In the genomic region with DNA sequence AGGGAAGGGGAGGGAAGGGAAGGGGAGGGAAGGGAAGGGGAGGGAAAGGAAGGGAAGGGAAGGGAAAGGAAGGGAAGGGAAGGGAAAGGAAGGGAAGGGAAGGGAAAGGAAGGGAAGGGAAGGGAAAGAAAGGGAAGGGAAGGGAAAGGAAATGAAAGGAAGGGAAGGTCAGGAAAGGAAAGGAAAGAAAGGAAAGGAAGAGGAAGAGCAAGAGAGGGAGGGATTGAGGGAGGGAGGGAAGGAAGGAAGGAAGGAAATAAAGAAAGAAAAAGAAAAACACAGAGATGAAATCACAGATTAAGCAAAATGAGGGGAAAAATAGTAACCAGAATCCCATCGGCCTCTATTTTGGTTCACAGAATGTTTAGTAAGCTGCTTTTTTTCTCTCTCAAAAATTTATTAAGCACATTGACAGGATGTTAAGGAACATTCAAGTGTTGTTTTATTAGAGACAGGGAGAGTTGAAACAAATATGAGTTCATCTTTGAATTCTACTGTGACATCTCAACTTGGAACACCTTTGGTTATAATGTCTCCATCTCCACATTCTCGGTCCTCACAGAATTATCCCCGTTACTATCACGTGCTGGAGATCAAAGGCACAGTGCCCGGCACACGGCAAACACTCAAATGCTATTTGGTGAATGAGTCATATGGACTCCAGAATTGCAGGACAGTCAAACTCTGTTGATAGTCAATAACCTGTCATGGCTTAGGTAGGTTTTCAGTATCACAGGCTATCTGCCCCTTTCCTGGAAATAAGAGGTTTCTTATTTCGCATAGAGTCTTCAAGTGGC, we compare ENCODE assay signal across 2 cellular contexts.
TF ChIP-seq lines count a peak whose summit lies in the region.

No MANE protein-coding gene starts in this region.

TF ChIP-seq in HEK293, 187 proteins besides CTCF, POLR2A, EP300 and RAD21 (continued from another document):
- TF ChIP-seq PRDM2 (tag by site-specific recombination; IDR thresholded peaks at IDR 0.05; ENCODE audit: borderline replicate concordance) (no peak), KLF10 (tag by site-specific recombination; IDR thresholded peaks at IDR 0.05) (no peak)

TF ChIP-seq in WTC11, 78 proteins besides CTCF, POLR2A, EP300 and RAD21 (continued from another document):
- TF ChIP-seq, protein P1, sequence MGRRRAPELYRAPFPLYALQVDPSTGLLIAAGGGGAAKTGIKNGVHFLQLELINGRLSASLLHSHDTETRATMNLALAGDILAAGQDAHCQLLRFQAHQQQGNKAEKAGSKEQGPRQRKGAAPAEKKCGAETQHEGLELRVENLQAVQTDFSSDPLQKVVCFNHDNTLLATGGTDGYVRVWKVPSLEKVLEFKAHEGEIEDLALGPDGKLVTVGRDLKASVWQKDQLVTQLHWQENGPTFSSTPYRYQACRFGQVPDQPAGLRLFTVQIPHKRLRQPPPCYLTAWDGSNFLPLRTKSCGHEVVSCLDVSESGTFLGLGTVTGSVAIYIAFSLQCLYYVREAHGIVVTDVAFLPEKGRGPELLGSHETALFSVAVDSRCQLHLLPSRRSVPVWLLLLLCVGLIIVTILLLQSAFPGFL (CRISPR knock-in tag; IDR thresholded peaks at IDR 0.05; ENCODE audit: borderline replicate concordance) = no peak
